Comparison of ENCODE assay signal across 16 cellular contexts in the genomic region with DNA sequence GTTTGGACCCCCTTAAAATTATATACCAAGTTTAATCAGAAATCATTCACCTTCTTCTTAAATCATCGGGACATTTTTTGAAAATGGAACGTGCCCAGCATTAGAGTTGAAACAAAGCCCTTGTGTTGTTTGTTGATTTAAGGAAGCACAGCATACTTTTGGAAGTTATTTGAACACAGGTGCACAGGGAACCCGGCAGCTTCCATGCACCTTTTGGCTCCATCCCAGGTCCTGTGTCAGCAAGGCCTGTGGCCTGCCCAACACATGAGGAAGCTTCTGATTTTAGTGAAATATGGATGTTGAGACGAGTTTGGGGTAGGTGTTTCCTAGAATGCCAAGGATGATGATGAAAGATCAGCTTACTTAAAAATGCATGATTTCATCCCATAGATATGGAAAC.
"Had no signal": no experiment of that assay in that cellular context is flagged by ENCODE, and none has a peak within 500 bp of the region (broad histone marks: within the 10 kb centered on the region; RNA-seq: fewer than 3 reads in every experiment).

No MANE protein-coding gene starts in this region.

- H3K9me3 ChIP-seq: adrenal gland, colonic mucosa, esophagus muscularis mucosa, ovary had no signal

- DNase-seq: activated CD4-positive, alpha-beta T cell treated with anti-CD3 and anti-CD28 coated beads, Interleukin-2, amount 50 U/mL, for 48 hours; activated naive CD4-positive, alpha-beta T cell treated with Interleukin-2 at 50 U/mL for 16 hours; caudate nucleus; colonic mucosa; islet precursor cell; ovary; retina; stimulated activated CD4-positive, alpha-beta T cell treated with anti-CD3 and anti-CD28 coated beads, Interleukin-12 subunit alpha, Interleukin-12 subunit beta, amount 100 ng/mL, for 4 hours; stimulated activated CD4-positive, alpha-beta T cell treated with anti-CD3 and anti-CD28 coated beads, Interleukin-2, amount 100 ng/mL, for 24 hours; WERI-Rb-1 had no signal

- H3K4me1 Mint-ChIP-seq: neural crest cell had no signal

- H3K4me1 ChIP-seq: colonic mucosa had no signal

- H3K79me2 ChIP-seq: hepatocyte had no signal

- H3K4me3 Mint-ChIP-seq: neural crest cell had no signal

- H3K4me3 ChIP-seq: colonic mucosa, esophagus muscularis mucosa, hepatocyte, lung, ovary had no signal

- H3K27me3 ChIP-seq: adrenal gland, colonic mucosa, esophagus muscularis mucosa, hepatocyte, ovary had no signal

- H3K9me3 Mint-ChIP-seq: activated T-helper 17 cell treated with anti-CD3 and anti-CD28 coated beads, Interleukin-2, amount 50 U/mL, for 72 hours had no signal

- H3K36me3 ChIP-seq: adrenal gland, colonic mucosa, esophagus muscularis mucosa, ovary, WERI-Rb-1 had no signal

- H2AFZ ChIP-seq: hepatocyte had no signal

- H3K27ac ChIP-seq: adrenal gland, colonic mucosa, ovary, WERI-Rb-1 had no signal
